8 cellular contexts compared by ENCODE assay signal in genomic region chr21:43075170-43076023, GRCh38. TPM values are rescaled to one million over a fixed set of nuclear protein-coding genes. Genes with fewer than 3 reads are reported as not detected.
A peak's percentile ranks its signal among the peaks of the same experiment; 100 is the strongest.
DNase-seq lines count a peak whose midpoint lies in the region; ATAC-seq and TF ChIP-seq lines count a peak whose summit lies in the region.
"Not testable (repeated sequence)": the region's sequence is repeated elsewhere in the genome, so short reads cannot be mapped to it uniquely, and the experiment has no call there.

TSS of gene CBS (minus strand) at chr21:43075835. CDS start at chr21:43072193, 3,642 bp downstream.

- not testable (repeated sequence) for H3K27ac Mint-ChIP-seq in Caco-2 (ENCODE audit: unreplicated experiment); activated CD8-positive, alpha-beta T cell treated with anti-CD3 and anti-CD28 coated beads for 36 hours; MCF 10A (ENCODE audit: low read depth, unreplicated experiment)

- H3F3A ChIP-seq in PC-9 (ENCODE audit: insufficient read depth, low read depth) = not testable (repeated sequence)

- DNase-seq in Caco-2; PC-9; activated CD8-positive, alpha-beta T cell treated with anti-CD3 and anti-CD28 coated beads for 36 hours; MCF 10A (ENCODE audit: unreplicated experiment); glomerular endothelial cell (ENCODE audit: extremely low read depth, low read depth, low spot score); right lobe of liver; osteoblast (ENCODE audit: insufficient read length, low spot score, missing footprints): not testable (repeated sequence)

- not testable (repeated sequence) for H3K27ac ChIP-seq in PC-9; right lobe of liver; osteoblast (ENCODE audit: low read depth, low read length); temporal lobe (ENCODE audit: low read depth, low read length)

- H3K4me3 Mint-ChIP-seq in Caco-2 (ENCODE audit: unreplicated experiment); activated CD8-positive, alpha-beta T cell treated with anti-CD3 and anti-CD28 coated beads for 36 hours; MCF 10A (ENCODE audit: unreplicated experiment): not testable (repeated sequence)

- not testable (repeated sequence) for H3K9me3 Mint-ChIP-seq in Caco-2 (ENCODE audit: unreplicated experiment); activated CD8-positive, alpha-beta T cell treated with anti-CD3 and anti-CD28 coated beads for 36 hours; MCF 10A (ENCODE audit: unreplicated experiment)

- H3K9me2 ChIP-seq in PC-9 (ENCODE audit: insufficient read depth) = not testable (repeated sequence)

- H3K9me3 ChIP-seq in Caco-2; PC-9 (ENCODE audit: insufficient read depth, low read depth); right lobe of liver; osteoblast (ENCODE audit: low read depth, low read length): not testable (repeated sequence)

- H3K4me2 ChIP-seq in PC-9; osteoblast (ENCODE audit: insufficient read depth, low read length): not testable (repeated sequence)

- not testable (repeated sequence) for H2AFZ ChIP-seq in PC-9; osteoblast (ENCODE audit: low read length)

- H3K4me1 ChIP-seq in Caco-2; PC-9 (replicated peaks; ENCODE audit: insufficient read depth); right lobe of liver; osteoblast (ENCODE audit: insufficient read depth, low read length): not testable (repeated sequence)

- not testable (repeated sequence) for H3K36me3 ChIP-seq in Caco-2 (ENCODE audit: control insufficient read depth, insufficient read depth, low read length); PC-9 (ENCODE audit: low read depth); right lobe of liver; osteoblast (ENCODE audit: insufficient read depth, low read length)

- TF ChIP-seq POLR2A in right lobe of liver (IDR thresholded peaks at IDR 0.05) = not testable (repeated sequence)

- peak; percentile 64 for ATAC-seq in activated CD8-positive, alpha-beta T cell treated with anti-CD3 and anti-CD28 coated beads for 36 hours
- peak; percentile 13 to 68 (median 58) for ATAC-seq in right lobe of liver

- H3K36me3 Mint-ChIP-seq in Caco-2 (ENCODE audit: insufficient read depth, unreplicated experiment); activated CD8-positive, alpha-beta T cell treated with anti-CD3 and anti-CD28 coated beads for 36 hours (ENCODE audit: low read depth); MCF 10A (ENCODE audit: insufficient read depth, unreplicated experiment): not testable (repeated sequence)

- H3K4me3 ChIP-seq in Caco-2 (ENCODE audit: low read depth, low read length); PC-9; right lobe of liver; osteoblast (ENCODE audit: insufficient read depth, low read length): not testable (repeated sequence)

- H3K27me3 ChIP-seq in Caco-2 (replicated peaks; ENCODE audit: control insufficient read depth, insufficient read depth, low read length); PC-9 (ENCODE audit: insufficient read depth, low read depth); right lobe of liver; osteoblast (ENCODE audit: insufficient read depth, low read length): not testable (repeated sequence)

- CTCF ChIA-PET in Caco-2 (lab: Charles Lee); PC-9 (lab: Charles Lee); activated CD8-positive, alpha-beta T cell treated with anti-CD3 and anti-CD28 coated beads for 36 hours (lab: Charles Lee); MCF 10A (lab: Yijun Ruan, JAX): not testable (repeated sequence)

- POLR2A ChIA-PET in Caco-2 (lab: Charles Lee); PC-9 (lab: Charles Lee; ENCODE audit: unreplicated experiment); activated CD8-positive, alpha-beta T cell treated with anti-CD3 and anti-CD28 coated beads for 36 hours (lab: Charles Lee); MCF 10A (lab: Yijun Ruan, JAX): not testable (repeated sequence)

- WGBS in right lobe of liver (ENCODE audit: insufficient coverage, low coverage, low lambda C conversion rate, missing lambda C conversion rate) = no CpG with 5 or more reads among the region's 84 CpGs

- not testable (repeated sequence) for H3K27me3 Mint-ChIP-seq in Caco-2 (ENCODE audit: insufficient read depth, unreplicated experiment); activated CD8-positive, alpha-beta T cell treated with anti-CD3 and anti-CD28 coated beads for 36 hours; MCF 10A (ENCODE audit: insufficient read depth, unreplicated experiment)

- H4K20me1 ChIP-seq in PC-9 (ENCODE audit: insufficient read depth); osteoblast (ENCODE audit: insufficient read depth, low read length): not testable (repeated sequence)

- H3K79me2 ChIP-seq in PC-9 (ENCODE audit: low read depth); osteoblast (ENCODE audit: insufficient read depth, low read length): not testable (repeated sequence)

- BruUV-seq in Caco-2 (replicated peaks; lab: Mats Ljungman, UMichigan); MCF 10A (replicated peaks; lab: Mats Ljungman, UMichigan): not testable (repeated sequence)
- BruUV-seq in PC-9 (replicated peaks; lab: Mats Ljungman, UMichigan) = TSS peak; percentile 39

- H3K4me1 Mint-ChIP-seq in Caco-2 (ENCODE audit: low read depth, unreplicated experiment); activated CD8-positive, alpha-beta T cell treated with anti-CD3 and anti-CD28 coated beads for 36 hours (ENCODE audit: low read depth); MCF 10A (ENCODE audit: insufficient read depth, unreplicated experiment): not testable (repeated sequence)

- TF ChIP-seq CTCF in Caco-2 (IDR thresholded peaks at IDR 0.05; ENCODE audit: insufficient read depth in 1 of 2, low read depth in 1 of 2, low read length in 1 of 2, severe bottlenecking in 1 of 2, unreplicated experiment in 1 of 2); PC-9 (conservative IDR thresholded peaks at IDR 0.05); activated CD8-positive, alpha-beta T cell treated with anti-CD3 and anti-CD28 coated beads for 36 hours (IDR thresholded peaks at IDR 0.05); MCF 10A (IDR thresholded peaks at IDR 0.05; ENCODE audit: unreplicated experiment); right lobe of liver (IDR thresholded peaks at IDR 0.05); osteoblast (IDR thresholded peaks at IDR 0.05; ENCODE audit: extremely low read depth, low read depth, low read length): not testable (repeated sequence)

- intact Hi-C loops in Caco-2 (cut with micrococcal nuclease; ENCODE audit: unreplicated experiment); PC-9 (cut with micrococcal nuclease; ENCODE audit: unreplicated experiment); activated CD8-positive, alpha-beta T cell treated with anti-CD3 and anti-CD28 coated beads for 36 hours (cut with micrococcal nuclease); MCF 10A (cut with micrococcal nuclease); right lobe of liver (cut with DNase I): not testable (repeated sequence)

RNA-seq across cellular contexts. Expression of gene CBS, which starts in this region (rescaled TPM):
- total RNA-seq in Caco-2 (2022) (194 and 202 TPM in 2 replicates), PC-9 (2021) (102 and 108 TPM in 2 replicates), MCF 10A (2022) (71.2 and 89.4 TPM in 2 replicates), glomerular endothelial cell (14.3 and 25.7 TPM in 2 replicates), right lobe of liver (100 to 1,000 TPM in 4 of 6 experiments, 10 to 100 TPM in 2; 63.5 to 355 (median 222) TPM), osteoblast (26.1 and 30.6 TPM in 2 replicates), temporal lobe (31.7 TPM)
- total RNA-seq in activated CD8-positive, alpha-beta T cell treated with anti-CD3 and anti-CD28 coated beads for 36 hours = 10 to 100 TPM; 91.3 to 91.9 TPM
